24 cellular contexts compared by ENCODE assay signal in genomic region chr10:48404646-48405045, GRCh38.
DNase-seq lines count a peak whose midpoint lies in the region; ATAC-seq and TF ChIP-seq lines count a peak whose summit lies in the region.
"Had no signal": no experiment of that assay in that cellular context is flagged by ENCODE, and none has a peak within 500 bp of the region (broad histone marks: within the 10 kb centered on the region; RNA-seq: fewer than 3 reads in every experiment).

No MANE protein-coding gene starts in this region.

- no peak overlapping the region for H3K9ac ChIP-seq in GM23248
- H3K9ac ChIP-seq: parathyroid adenoma had no signal

- H3K9me3 ChIP-seq in GM23248 (ENCODE audit: low read depth), result no peaks in the 10 kb centered on the region
- H3K9me3 ChIP-seq: heart left ventricle had no signal

- WGBS in GM23248 (ENCODE audit: low coverage in 1 of 2, low lambda C conversion rate in 2 of 2, missing lambda C conversion rate in 2 of 2), 2 experiments, result 50% methylated on average over 4 of the region's 4 CpGs

- H3K36me3 ChIP-seq in GM23248 (ENCODE audit: low read depth), result peaks cover under 1% of the 10 kb centered on the region

- H3F3A ChIP-seq in GM23248 (ENCODE audit: insufficient read depth), result peaks cover 30% of the 10 kb centered on the region

- 0 out of 2 replicates have a peak, but pooled peaks cover under 1% of the 10 kb centered on the region for H4K20me1 ChIP-seq in GM23248 (ENCODE audit: insufficient read depth)

- H3K4me1 ChIP-seq in GM23248 (ENCODE audit: insufficient read depth), result peaks cover 35% of the 10 kb centered on the region

- no peak for TF ChIP-seq CTCF in choroid plexus epithelial cell (conservative IDR thresholded peaks at IDR 0.05; ENCODE audit: low read depth, low read length)

- H3K79me2 ChIP-seq in GM23248 (ENCODE audit: insufficient read depth), result peaks cover 54% of the 10 kb centered on the region

- H3K9me2 ChIP-seq in GM23248 (ENCODE audit: insufficient read depth), result no peaks in the 10 kb centered on the region

- no peaks in the 10 kb centered on the region for H3K27me3 ChIP-seq in GM23248 (replicated peaks; ENCODE audit: insufficient read depth)
- H3K27me3 ChIP-seq: heart left ventricle had no signal

- no peak overlapping the region for H3K4me3 ChIP-seq in GM23248
- no peak overlapping the region for H3K4me3 ChIP-seq in choroid plexus epithelial cell (ENCODE audit: low read depth, low read length)
- H3K4me3 ChIP-seq: heart left ventricle, smooth muscle cell had no signal

- DNase-seq in GM23248 (peak; percentile 75), MV-4-11 (lab: John Stamatoyannopoulos, UW) (peak; percentile 69), choroid plexus epithelial cell (ENCODE audit: low read depth) (peak; percentile 60), iris pigment epithelial cell (ENCODE audit: low read depth) (peak; percentile 86)
- DNase-seq in activated CD4-positive, CD25-positive, alpha-beta regulatory T cell treated with anti-CD3 and anti-CD28 coated beads, Interleukin-2, amount 50 U/mL, for 72 hours, result no peak
- no peak for DNase-seq in activated effector memory CD4-positive, alpha-beta T cell treated with anti-CD3 and anti-CD28 coated beads, Interleukin-2, amount 50 U/mL, for 16 hours
- DNase-seq: activated CD4-positive, alpha-beta T cell treated with anti-CD3 and anti-CD28 coated beads, Interleukin-2, amount 50 U/mL, for 48 hours; activated CD8-positive, alpha-beta memory T cell treated with anti-CD3 and anti-CD28 coated beads, Interleukin-2, amount 50 U/mL, for 4 hours; activated naive CD4-positive, alpha-beta T cell treated with anti-CD3 and anti-CD28 coated beads, Interleukin-2, amount 50 U/mL, for 16 hours; CD4-positive, alpha-beta T cell; heart left ventricle; kidney; left ventricle myocardium superior; NCI-H446 treated with DMSO at 0.1 percent for 48 hours; NCI-H82; OCI-M1; retina; stimulated activated naive CD4-positive, alpha-beta T cell; T-helper 17 cell had no signal

- 0 out of 2 replicates have a peak overlapping the region, but pooled peaks have one; percentile 3 for H2AFZ ChIP-seq in GM23248
- H2AFZ ChIP-seq: parathyroid adenoma had no signal

- ATAC-seq in HG03520 (IDR thresholded peaks at IDR 0.05; ENCODE audit: unreplicated experiment), result no peak
- no peak for ATAC-seq in GM21723 (IDR thresholded peaks at IDR 0.05; ENCODE audit: unreplicated experiment)
- ATAC-seq: activated CD4-positive, CD25-positive, alpha-beta regulatory T cell treated with anti-CD3 and anti-CD28 coated beads, Interleukin-2, amount 50 U/mL, for 24 hours; heart left ventricle; left ventricle myocardium superior; T-helper 17 cell had no signal

- peak overlapping the region; percentile 28; the same call in 1 of the 2 replicates for H3K27ac ChIP-seq in GM23248
- H3K27ac ChIP-seq: heart left ventricle, parathyroid adenoma had no signal

- H3K4me2 ChIP-seq in GM23248 (ENCODE audit: unreplicated experiment), result no peak overlapping the region
- H3K4me2 ChIP-seq: smooth muscle cell had no signal

- in situ Hi-C loops in GM23248 (cut with MboI), result no loop called here

Comparison
In these comparisons a context has a peak if more than half of its experiments do, and no peak if none do; other contexts are left out.
1. DNase-seq: peak in GM23248 (single experiment), MV-4-11 (single experiment), choroid plexus epithelial cell (single experiment) and iris pigment epithelial cell (single experiment); none in activated CD4-positive, CD25-positive, alpha-beta regulatory T cell treated with anti-CD3 and anti-CD28 coated beads, Interleukin-2, amount 50 U/mL, for 72 hours (single experiment) and activated effector memory CD4-positive, alpha-beta T cell treated with anti-CD3 and anti-CD28 coated beads, Interleukin-2, amount 50 U/mL, for 16 hours (single experiment).